22 cellular contexts compared by ENCODE assay signal in genomic region chr7:102068846-102069245, GRCh38.
"Had no signal": no experiment of that assay in that cellular context is flagged by ENCODE, and none has a peak within 500 bp of the region (broad histone marks: within the 10 kb centered on the region; RNA-seq: fewer than 3 reads in every experiment).

No MANE protein-coding gene starts in this region.

- H3K4me1 ChIP-seq: parathyroid adenoma, right lobe of liver had no signal

- H2AFZ ChIP-seq: parathyroid adenoma had no signal

- H3K4me3 ChIP-seq: left ventricle myocardium inferior, right lobe of liver, skin epidermis, thyroid gland had no signal

- H3K36me3 ChIP-seq: right lobe of liver, thyroid gland had no signal

- H3K27ac ChIP-seq: left ventricle myocardium inferior, parathyroid adenoma, right lobe of liver, skin epidermis, thyroid gland had no signal

- DNase-seq: activated CD4-positive, alpha-beta memory T cell treated with anti-CD3 and anti-CD28 coated beads, Interleukin-2, amount 10 ng/mL, durations not matched to agents 7 days and 5 days; activated CD4-positive, alpha-beta T cell treated with anti-CD3 and anti-CD28 coated beads, Interleukin-2, amount 10 ng/mL, durations not matched to agents 24 days and 14 days; caudate nucleus; effector memory CD4-positive, alpha-beta T cell; foreskin melanocyte; glutamatergic neuron; hippocampal formation; kidney glomerular epithelial cell; left ventricle myocardium inferior; mammary epithelial cell; midbrain; nucleus accumbens; stimulated activated CD4-positive, alpha-beta T cell treated with anti-CD3 and anti-CD28 coated beads, Interleukin-1b, Interleukin-23, amount 100 ng/mL, for 48 hours; substantia nigra; thyroid gland had no signal

- H3K27me3 ChIP-seq: right lobe of liver, thyroid gland had no signal

- ATAC-seq: activated CD4-positive, CD25-positive, alpha-beta regulatory T cell treated with anti-CD3 and anti-CD28 coated beads, Interleukin-2, amount 50 U/mL, for 24 hours; activated naive CD4-positive, alpha-beta T cell treated with anti-CD3 and anti-CD28 coated beads, Interleukin-2, amount 50 U/mL, for 72 hours; esophagus mucosa; natural killer cell treated with Interleukin-12 subunit alpha and Interleukin-12 subunit beta and Interleukin-15 and Interleukin-18, amount 100 ng/mL, for 72 hours; right lobe of liver had no signal

- H3K9ac ChIP-seq: parathyroid adenoma had no signal

- H3K9me3 ChIP-seq: right lobe of liver, thyroid gland had no signal
